Comparison of ENCODE assay signal across 1 cellular context in the genomic region with DNA sequence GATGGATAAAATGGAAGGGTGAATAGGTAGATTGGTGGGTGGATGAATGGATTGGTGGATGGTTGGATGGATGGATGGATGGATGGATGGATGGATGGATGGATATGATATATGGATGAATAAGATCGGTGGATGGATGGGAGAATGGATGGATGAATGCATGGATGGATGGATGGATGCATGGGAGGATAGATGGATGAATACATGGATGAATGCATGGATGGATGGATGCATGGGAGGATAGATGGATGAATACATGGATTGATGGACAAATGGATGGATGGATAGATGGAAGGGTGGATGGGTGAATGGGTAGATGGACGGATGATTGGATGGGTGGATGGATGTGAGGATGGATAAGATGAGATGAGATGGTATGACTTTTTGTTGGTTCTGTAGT.
A peak's percentile ranks its signal among the peaks of the same experiment; 100 is the strongest.
TF ChIP-seq lines count a peak whose summit lies in the region.

No MANE protein-coding gene starts in this region.

TF ChIP-seq in GM12878, 131 proteins besides CTCF, POLR2A, EP300 and RAD21 (continued from another document):
- TF ChIP-seq, protein P1, sequence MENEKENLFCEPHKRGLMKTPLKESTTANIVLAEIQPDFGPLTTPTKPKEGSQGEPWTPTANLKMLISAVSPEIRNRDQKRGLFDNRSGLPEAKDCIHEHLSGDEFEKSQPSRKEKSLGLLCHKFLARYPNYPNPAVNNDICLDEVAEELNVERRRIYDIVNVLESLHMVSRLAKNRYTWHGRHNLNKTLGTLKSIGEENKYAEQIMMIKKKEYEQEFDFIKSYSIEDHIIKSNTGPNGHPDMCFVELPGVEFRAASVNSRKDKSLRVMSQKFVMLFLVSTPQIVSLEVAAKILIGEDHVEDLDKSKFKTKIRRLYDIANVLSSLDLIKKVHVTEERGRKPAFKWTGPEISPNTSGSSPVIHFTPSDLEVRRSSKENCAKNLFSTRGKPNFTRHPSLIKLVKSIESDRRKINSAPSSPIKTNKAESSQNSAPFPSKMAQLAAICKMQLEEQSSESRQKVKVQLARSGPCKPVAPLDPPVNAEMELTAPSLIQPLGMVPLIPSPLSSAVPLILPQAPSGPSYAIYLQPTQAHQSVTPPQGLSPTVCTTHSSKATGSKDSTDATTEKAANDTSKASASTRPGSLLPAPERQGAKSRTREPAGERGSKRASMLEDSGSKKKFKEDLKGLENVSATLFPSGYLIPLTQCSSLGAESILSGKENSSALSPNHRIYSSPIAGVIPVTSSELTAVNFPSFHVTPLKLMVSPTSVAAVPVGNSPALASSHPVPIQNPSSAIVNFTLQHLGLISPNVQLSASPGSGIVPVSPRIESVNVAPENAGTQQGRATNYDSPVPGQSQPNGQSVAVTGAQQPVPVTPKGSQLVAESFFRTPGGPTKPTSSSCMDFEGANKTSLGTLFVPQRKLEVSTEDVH (IDR thresholded peaks at IDR 0.05; ENCODE audit: low read depth, partially characterized antibody) = no peak
- no peak for TF ChIP-seq SPI1 (IDR thresholded peaks at IDR 0.05; ENCODE audit: borderline replicate concordance, insufficient read depth, low read depth, low read length)
- no peak for TF ChIP-seq ATF7 (IDR thresholded peaks at IDR 0.05; ENCODE audit: low read depth)
- no peak for TF ChIP-seq POU2F2 (IDR thresholded peaks at IDR 0.05; ENCODE audit: borderline replicate concordance, low read depth, low read length)
- peak; percentile 76; the same call in 1 of the 2 replicates for TF ChIP-seq HDGF (IDR thresholded peaks at IDR 0.05)
- 0 out of 2 replicates have a peak, but pooled peaks have one; percentile 23 for TF ChIP-seq NBN (IDR thresholded peaks at IDR 0.05)
- TF ChIP-seq JUNB (IDR thresholded peaks at IDR 0.05) = no peak
- no peak for TF ChIP-seq MTA2 (IDR thresholded peaks at IDR 0.05; ENCODE audit: low read depth)
- TF ChIP-seq, protein P2, sequence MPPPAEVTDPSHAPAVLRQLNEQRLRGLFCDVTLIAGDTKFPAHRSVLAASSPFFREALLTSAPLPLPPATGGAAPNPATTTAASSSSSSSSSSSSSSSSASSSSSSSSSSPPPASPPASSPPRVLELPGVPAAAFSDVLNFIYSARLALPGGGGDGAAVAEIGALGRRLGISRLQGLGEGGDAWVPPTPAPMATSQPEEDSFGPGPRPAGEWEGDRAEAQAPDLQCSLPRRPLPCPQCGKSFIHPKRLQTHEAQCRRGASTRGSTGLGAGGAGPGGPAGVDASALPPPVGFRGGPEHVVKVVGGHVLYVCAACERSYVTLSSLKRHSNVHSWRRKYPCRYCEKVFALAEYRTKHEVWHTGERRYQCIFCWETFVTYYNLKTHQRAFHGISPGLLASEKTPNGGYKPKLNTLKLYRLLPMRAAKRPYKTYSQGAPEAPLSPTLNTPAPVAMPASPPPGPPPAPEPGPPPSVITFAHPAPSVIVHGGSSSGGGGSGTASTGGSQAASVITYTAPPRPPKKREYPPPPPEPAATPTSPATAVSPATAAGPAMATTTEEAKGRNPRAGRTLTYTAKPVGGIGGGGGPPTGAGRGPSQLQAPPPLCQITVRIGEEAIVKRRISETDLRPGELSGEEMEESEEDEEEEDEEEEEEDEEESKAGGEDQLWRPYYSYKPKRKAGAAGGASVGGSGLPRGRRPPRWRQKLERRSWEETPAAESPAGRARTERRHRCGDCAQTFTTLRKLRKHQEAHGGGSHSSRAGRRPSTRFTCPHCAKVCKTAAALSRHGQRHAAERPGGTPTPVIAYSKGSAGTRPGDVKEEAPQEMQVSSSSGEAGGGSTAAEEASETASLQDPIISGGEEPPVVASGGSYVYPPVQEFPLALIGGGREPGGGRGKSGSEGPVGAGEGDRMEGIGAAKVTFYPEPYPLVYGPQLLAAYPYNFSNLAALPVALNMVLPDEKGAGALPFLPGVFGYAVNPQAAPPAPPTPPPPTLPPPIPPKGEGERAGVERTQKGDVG (CRISPR knock-in tag; IDR thresholded peaks at IDR 0.05) = no peak
- TF ChIP-seq BMI1 (IDR thresholded peaks at IDR 0.05; ENCODE audit: borderline replicate concordance) = no peak
- TF ChIP-seq ZZZ3 (IDR thresholded peaks at IDR 0.05; ENCODE audit: control insufficient read depth, insufficient read length, low read depth) = no peak
